19 cellular contexts compared by ENCODE assay signal in genomic region chr22:45837507-45837906, GRCh38.
"Had no signal": no experiment of that assay in that cellular context is flagged by ENCODE, and none has a peak within 500 bp of the region (broad histone marks: within the 10 kb centered on the region; RNA-seq: fewer than 3 reads in every experiment).

No MANE protein-coding gene starts in this region.

- H3K27me3 ChIP-seq: SJSA1 had no signal

- H3K27ac ChIP-seq: RWPE1, SJSA1, SK-N-MC had no signal

- H3K9me3 ChIP-seq: SJSA1 had no signal

- DNase-seq: KBM-7, MV-4-11, NCI-H1048, NCI-H1105, NCI-H1417, NCI-H1436 treated with DMSO at 0.1 percent for 48 hours, NCI-H1694, NCI-H187 treated with DMSO at 0.1 percent for 48 hours, NCI-H2081 treated with DMSO at 0.1 percent for 48 hours, NCI-H2171, NCI-H226, NCI-H446, NCI-H510A, NCI-H524 treated with DMSO at 0.1 percent for 48 hours, NCI-H82, SIG-M5 had no signal

- H3K4me3 ChIP-seq: SJSA1, SK-N-MC had no signal
